In the genomic region with DNA sequence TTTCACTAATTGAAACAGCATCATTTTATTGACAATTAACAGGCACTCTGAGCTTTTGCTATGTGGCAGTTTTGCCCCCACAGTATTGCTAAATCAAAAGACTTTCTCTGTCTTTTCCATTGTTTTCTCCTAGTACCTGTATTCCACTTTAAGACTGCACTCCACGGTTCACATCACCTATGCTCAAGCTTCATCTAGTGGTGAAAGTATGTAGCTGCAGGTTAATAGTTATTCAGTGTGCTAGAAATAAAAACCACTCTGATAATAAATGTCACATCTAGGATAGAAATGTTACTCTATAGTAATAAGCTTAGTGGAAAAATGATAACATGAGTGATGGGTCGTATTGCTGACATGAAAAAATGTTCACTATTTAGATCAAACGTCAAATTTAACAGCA, we compare ENCODE assay signal across 8 cellular contexts.
A peak's percentile ranks its signal among the peaks of the same experiment; 100 is the strongest.
DNase-seq lines count a peak whose midpoint lies in the region; ATAC-seq and TF ChIP-seq lines count a peak whose summit lies in the region.

No MANE protein-coding gene starts in this region.

- peak; percentile 57 for ATAC-seq in HG02798 (IDR thresholded peaks at IDR 0.05; ENCODE audit: poor library complexity, unreplicated experiment)

- peak; percentile 49 for TF ChIP-seq CTCF in fibroblast of mammary gland (conservative IDR thresholded peaks at IDR 0.05; ENCODE audit: control insufficient read depth, insufficient read depth, low read depth, low read length)

- DNase-seq in NCI-H1105 treated with DMSO at 0.1 percent for 48 hours (lab: John Stamatoyannopoulos, UW) (peak; percentile 22), NCI-H1105 (lab: John Stamatoyannopoulos, UW) (no peak), NCI-H69 (lab: John Stamatoyannopoulos, UW) (peak; percentile 35), fibroblast of mammary gland (ENCODE audit: low read depth) (peak; percentile 14), CD1c-positive myeloid dendritic cell (ENCODE audit: extremely low spot score) (no peak)
- DNase-seq in stimulated activated naive CD4-positive, alpha-beta T cell (lab: John Stamatoyannopoulos, UW), result no peak
- DNase-seq in activated CD4-positive, alpha-beta T cell treated with anti-CD3 and anti-CD28 coated beads, Interleukin-2, amount 50 U/mL, for 4 hours, result no peak

- no peak overlapping the region for H3K4me3 ChIP-seq in fibroblast of mammary gland (ENCODE audit: control insufficient read depth, low read depth, low read length)

Comparison
In these comparisons a context has a peak if more than half of its experiments do, and no peak if none do; other contexts are left out.
1. DNase-seq: peak in NCI-H1105 treated with DMSO at 0.1 percent for 48 hours (single experiment), NCI-H69 (single experiment) and fibroblast of mammary gland (single experiment); none in NCI-H1105 (single experiment), stimulated activated naive CD4-positive, alpha-beta T cell (0 of 6), CD1c-positive myeloid dendritic cell (single experiment) and activated CD4-positive, alpha-beta T cell treated with anti-CD3 and anti-CD28 coated beads, Interleukin-2, amount 50 U/mL, for 4 hours (0 of 2).